10 cellular contexts compared by ENCODE assay signal in genomic region chr5:36683821-36684434, GRCh38.
DNase-seq lines count a peak whose midpoint lies in the region; ATAC-seq and TF ChIP-seq lines count a peak whose summit lies in the region.
"Had no signal": no experiment of that assay in that cellular context is flagged by ENCODE, and none has a peak within 500 bp of the region (broad histone marks: within the 10 kb centered on the region; RNA-seq: fewer than 3 reads in every experiment).

No MANE protein-coding gene starts in this region.

- peak overlapping the region; percentile 20 to 90 (median 39) for H3K27ac Mint-ChIP-seq in nephron

- H3K4me3 ChIP-seq in AG09309 (ENCODE audit: control insufficient read depth, low read depth, low read length) (no peak overlapping the region), NB4 (ENCODE audit: low read depth, low read length) (no peak overlapping the region), foreskin fibroblast (ENCODE audit: low read depth in 1 of 2, low read length in 2 of 2) (no peak overlapping the region)
- H3K4me3 ChIP-seq: BLaER1 had no signal

- H3K4me3 Mint-ChIP-seq in nephron: no peak overlapping the region

- no peaks in the 10 kb centered on the region for H3K36me3 Mint-ChIP-seq in nephron (ENCODE audit: low read depth)

- H3K9me3 Mint-ChIP-seq in nephron: no peaks in the 10 kb centered on the region

- peaks cover 10% of the 10 kb centered on the region for H3K27me3 Mint-ChIP-seq in nephron (ENCODE audit: low read depth)

- no peak for TF ChIP-seq POLR2A in NB4 (IDR thresholded peaks at IDR 0.05; ENCODE audit: extremely low read depth, insufficient read length)

- TF ChIP-seq CTCF in AG09309 (IDR thresholded peaks at IDR 0.05; ENCODE audit: control insufficient read depth, insufficient read depth, low read depth, low read length, missing control alignments): no peak
- TF ChIP-seq CTCF in NB4 (IDR thresholded peaks at IDR 0.05; ENCODE audit: low read depth, low read length): no peak
- TF ChIP-seq CTCF in foreskin fibroblast (IDR thresholded peaks at IDR 0.05; ENCODE audit: low read depth, low read length): no peak
- no peak for TF ChIP-seq CTCF in nephron (IDR thresholded peaks at IDR 0.05; ENCODE audit: unreplicated experiment in 3 of 3)

- DNase-seq in AG09309 (ENCODE audit: low read depth) (peak; percentile 82), NB4 (ENCODE audit: low read depth) (peak; percentile 84), foreskin fibroblast (peak; percentile 95 to 97), dermis blood vessel endothelial cell (no peak)
- no peak for DNase-seq in stimulated activated CD4-positive, alpha-beta T cell treated with anti-CD3 and anti-CD28 coated beads, Interleukin-4, amount 100 ng/mL, for 4 hours
- DNase-seq in activated CD4-positive, alpha-beta T cell treated with anti-CD3 and anti-CD28 coated beads, Interleukin-2, amount 50 U/mL, for 48 hours: no peak
- DNase-seq: NCI-H1436 had no signal

- ATAC-seq in HG03469 (IDR thresholded peaks at IDR 0.05; ENCODE audit: unreplicated experiment): no peak

- peaks cover 15% of the 10 kb centered on the region for H3K4me1 Mint-ChIP-seq in nephron

Comparison
In these comparisons a context has a peak if more than half of its experiments do, and no peak if none do; other contexts are left out.
1. DNase-seq: peak in AG09309 (single experiment), NB4 (single experiment) and foreskin fibroblast (2 of 2); none in dermis blood vessel endothelial cell (single experiment), stimulated activated CD4-positive, alpha-beta T cell treated with anti-CD3 and anti-CD28 coated beads, Interleukin-4, amount 100 ng/mL, for 4 hours (0 of 2) and activated CD4-positive, alpha-beta T cell treated with anti-CD3 and anti-CD28 coated beads, Interleukin-2, amount 50 U/mL, for 48 hours (0 of 2).